9 cellular contexts compared by ENCODE assay signal in genomic region chr1:89358287-89358893, GRCh38. TPM values are rescaled to one million over a fixed set of nuclear protein-coding genes. Genes with fewer than 3 reads are reported as not detected.
DNase-seq lines count a peak whose midpoint lies in the region; ATAC-seq, FAIRE-seq and TF ChIP-seq lines count a peak whose summit lies in the region.
"Had no signal": no experiment of that assay in that cellular context is flagged by ENCODE, and none has a peak within 500 bp of the region (broad histone marks: within the 10 kb centered on the region; RNA-seq: fewer than 3 reads in every experiment).

No MANE protein-coding gene starts in this region.

- H3K27me3 Mint-ChIP-seq in GM23338 (ENCODE audit: insufficient read depth, low read depth, poor library complexity): peaks cover 5% of the 10 kb centered on the region
- no peaks in the 10 kb centered on the region for H3K27me3 Mint-ChIP-seq in activated naive CD4-positive, alpha-beta T cell treated with anti-CD3 and anti-CD28 coated beads, Interleukin-2, amount 50 U/mL, for 24 hours

- H3K36me3 Mint-ChIP-seq in GM23338 (ENCODE audit: low read depth): no peaks in the 10 kb centered on the region
- no peaks in the 10 kb centered on the region for H3K36me3 Mint-ChIP-seq in activated naive CD4-positive, alpha-beta T cell treated with anti-CD3 and anti-CD28 coated beads, Interleukin-2, amount 50 U/mL, for 24 hours

- H3K27ac ChIP-seq in GM23338 (ENCODE audit: low read depth): no peak overlapping the region
- H3K27ac ChIP-seq: epithelial cell of prostate had no signal

- no peak overlapping the region for H3K4me3 Mint-ChIP-seq in GM23338
- H3K4me3 Mint-ChIP-seq in activated naive CD4-positive, alpha-beta T cell treated with anti-CD3 and anti-CD28 coated beads, Interleukin-2, amount 50 U/mL, for 24 hours: peak overlapping the region; percentile 83

- H3K4me1 Mint-ChIP-seq in GM23338: peaks cover 18% of the 10 kb centered on the region
- H3K4me1 Mint-ChIP-seq in activated naive CD4-positive, alpha-beta T cell treated with anti-CD3 and anti-CD28 coated beads, Interleukin-2, amount 50 U/mL, for 24 hours: peaks cover 42% of the 10 kb centered on the region

- no peaks in the 10 kb centered on the region for H3F3A ChIP-seq in GM23338 (replicated peaks; ENCODE audit: low read depth)

- ATAC-seq in GM23338: peak; percentile 89

- no peaks in the 10 kb centered on the region for H3K27me3 ChIP-seq in GM23338 (ENCODE audit: insufficient read depth)

- H4K20me1 ChIP-seq in GM23338 (replicated peaks; ENCODE audit: insufficient read depth): no peaks in the 10 kb centered on the region

- DNase-seq in DMS53 treated with DMSO at 0.1 percent for 48 hours (lab: John Stamatoyannopoulos, UW; ENCODE audit: unreplicated experiment) (peak; percentile 83), GM23338 (ENCODE audit: low spot score) (peak; percentile 92), NCI-H1048 (lab: John Stamatoyannopoulos, UW) (peak; percentile 34), SKM-1 treated with dmso at 0.1 percent for 144 hours (lab: John Stamatoyannopoulos, UW; ENCODE audit: unreplicated experiment) (peak; percentile 82), head of caudate nucleus (peak; percentile 35 to 91 (median 76)), posterior vena cava (ENCODE audit: low spot score) (peak; percentile 91), urothelium cell line (ENCODE audit: low spot score) (peak; percentile 70)

- peak; percentile 74 to 91 for TF ChIP-seq CTCF in GM23338 (conservative IDR thresholded peaks at IDR 0.05; ENCODE audit: low read depth in 2 of 2)

- intact Hi-C loops in head of caudate nucleus (cut with DNase I) (loop anchor here (2.0 kb wide), 1 partner anchor 360 kb away; no protein-coding TSS in a partner anchor), posterior vena cava (cut with DNase I) (loop anchor here (5.0 kb wide), 2 partner anchors 271 to 361 kb away; no protein-coding TSS in a partner anchor)

- no peak overlapping the region for H3K27ac Mint-ChIP-seq in GM23338
- peak overlapping the region; percentile 96 for H3K27ac Mint-ChIP-seq in activated naive CD4-positive, alpha-beta T cell treated with anti-CD3 and anti-CD28 coated beads, Interleukin-2, amount 50 U/mL, for 24 hours

- no peaks in the 10 kb centered on the region for H3K36me3 ChIP-seq in GM23338 (ENCODE audit: insufficient read depth)

- no peak overlapping the region for H2AFZ ChIP-seq in GM23338

- no peak overlapping the region for H3K4me3 ChIP-seq in GM23338

- H3K4me1 ChIP-seq in GM23338 (ENCODE audit: insufficient read depth): peaks cover 15% of the 10 kb centered on the region

- H3K9me3 Mint-ChIP-seq in GM23338: no peaks in the 10 kb centered on the region
- no peaks in the 10 kb centered on the region for H3K9me3 Mint-ChIP-seq in activated naive CD4-positive, alpha-beta T cell treated with anti-CD3 and anti-CD28 coated beads, Interleukin-2, amount 50 U/mL, for 24 hours

- H3K9me2 ChIP-seq in GM23338 (ENCODE audit: insufficient read depth): 0 out of 2 replicates have a peak, but pooled peaks cover 3% of the 10 kb centered on the region

- H3K4me2 ChIP-seq in GM23338: no peak overlapping the region

- FAIRE-seq in urothelium cell line (lab: Jason Lieb, UNC): no peak

- no peaks in the 10 kb centered on the region for H3K79me2 ChIP-seq in GM23338 (replicated peaks; ENCODE audit: insufficient read depth)

TF ChIP-seq in GM23338, 12 proteins besides CTCF, POLR2A, EP300 and RAD21:
- TF ChIP-seq ZNF331 (CRISPR knock-in tag; IDR thresholded peaks at IDR 0.05; ENCODE audit: low read depth): no peak
- 0 out of 2 replicates have a peak, but pooled peaks have one; percentile 20 for TF ChIP-seq ZNF114 (CRISPR knock-in tag; IDR thresholded peaks at IDR 0.05)
TF ChIP-seq in GM23338: peak in this region for 1.

RNA-seq across cellular contexts. Expression of gene GBP6, which starts 5.5 kb away (rescaled TPM):
- not detected in 2 replicates for total RNA-seq in GM23338 (2014; rRNA removed; shearing (Covaris generic))
- polyA plus RNA-seq in GM23338 (2016; fragmentation: Nextera tagmentation; extraction: Ambion mirVana): not detected in 2 replicates
- not detected for total RNA-seq in posterior vena cava

Comparison
In these comparisons a context has a peak if more than half of its experiments do, and no peak if none do; other contexts are left out.
1. DNase-seq: peak in every context shown above with its lines; median percentile 92 in GM23338; 91 in posterior vena cava; 83 in DMS53 treated with DMSO at 0.1 percent for 48 hours; 82 in SKM-1 treated with dmso at 0.1 percent for 144 hours; 76 in head of caudate nucleus; 70 in urothelium cell line; 34 in NCI-H1048.